Comparison of ENCODE assay signal across 1 cellular context in the genomic region with DNA sequence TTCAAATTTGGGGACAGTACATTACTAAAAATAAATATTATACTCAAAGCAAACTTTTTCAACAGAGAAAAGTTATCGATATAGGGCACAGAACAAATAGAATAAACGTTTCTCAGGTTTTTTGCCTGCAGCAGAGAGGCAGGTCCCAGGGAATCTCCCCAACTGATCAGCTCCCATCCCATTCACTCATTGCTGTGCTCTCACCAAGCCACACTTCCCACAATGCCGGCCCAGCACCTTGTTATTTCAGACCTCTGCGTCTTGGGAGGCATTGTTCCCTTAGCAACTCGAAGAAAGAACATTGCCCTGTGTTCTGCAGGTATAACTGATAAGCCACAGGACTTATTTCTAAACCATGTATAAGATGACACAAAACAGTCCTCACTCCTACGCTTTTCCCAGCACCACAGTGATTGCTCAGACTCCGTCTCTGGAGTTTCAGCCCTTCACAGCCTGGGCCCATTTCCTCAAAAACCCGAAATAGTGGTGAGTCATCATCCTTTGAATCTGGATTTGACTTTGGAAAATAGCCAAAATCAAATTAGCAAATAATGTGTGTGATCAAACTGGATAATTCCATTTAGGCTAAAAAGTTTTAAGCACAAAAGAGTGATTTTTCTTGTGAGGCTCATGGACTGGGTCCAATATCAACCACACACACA.
TF ChIP-seq lines count a peak whose summit lies in the region.

No MANE protein-coding gene starts in this region.

TF ChIP-seq in GM23338, 12 proteins besides CTCF, POLR2A, EP300 and RAD21 (continued from another document):
- TF ChIP-seq POLR2AphosphoS5 (IDR thresholded peaks at IDR 0.05; ENCODE audit: low read depth) (no peak), REST (IDR thresholded peaks at IDR 0.05; ENCODE audit: unreplicated experiment) (no peak)
